ENCODE assay signal across 8 cellular contexts in the genomic region with DNA sequence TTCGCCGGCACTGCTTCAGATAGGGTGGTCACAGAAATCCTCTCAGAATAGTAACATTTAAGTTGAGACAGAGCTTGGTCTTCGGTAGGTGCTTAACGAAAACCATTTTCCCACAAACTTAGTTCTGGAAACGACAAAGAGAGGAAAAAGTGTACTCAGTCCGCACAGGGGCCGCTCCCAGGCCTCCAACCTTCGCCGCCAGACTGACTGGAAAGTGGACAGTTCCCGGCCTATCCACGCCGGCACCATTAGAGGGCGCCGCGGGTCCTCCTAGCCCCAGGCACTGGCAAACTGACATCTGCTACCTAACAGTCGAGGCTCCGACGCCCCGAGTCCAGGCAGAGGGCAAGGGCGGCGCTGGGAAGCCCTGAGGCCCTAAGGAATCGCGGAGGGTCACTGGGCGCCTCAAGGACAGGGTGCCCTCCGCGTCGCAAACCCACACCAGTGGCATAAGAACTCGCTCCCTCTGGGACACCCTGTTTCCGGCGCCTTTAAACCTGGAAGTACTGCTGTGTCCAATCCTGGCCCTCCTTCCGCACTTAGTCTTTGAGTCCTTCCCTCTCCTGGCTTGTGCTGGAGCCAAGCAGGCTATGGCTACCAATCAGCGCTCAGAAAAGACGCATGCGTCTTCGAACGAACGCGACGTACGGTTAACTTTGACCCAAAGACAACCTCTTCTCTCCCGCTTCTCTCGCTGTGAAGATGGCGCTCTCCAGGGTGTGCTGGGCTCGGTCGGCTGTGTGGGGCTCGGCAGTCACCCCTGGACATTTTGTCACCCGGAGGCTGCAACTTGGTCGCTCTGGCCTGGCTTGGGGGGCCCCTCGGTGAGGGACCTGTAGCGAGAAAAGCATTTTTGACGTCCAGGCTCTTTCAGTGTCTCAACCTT.
DNase-seq lines count a peak whose midpoint lies in the region; ATAC-seq lines count a peak whose summit lies in the region.

A gene with protein sequence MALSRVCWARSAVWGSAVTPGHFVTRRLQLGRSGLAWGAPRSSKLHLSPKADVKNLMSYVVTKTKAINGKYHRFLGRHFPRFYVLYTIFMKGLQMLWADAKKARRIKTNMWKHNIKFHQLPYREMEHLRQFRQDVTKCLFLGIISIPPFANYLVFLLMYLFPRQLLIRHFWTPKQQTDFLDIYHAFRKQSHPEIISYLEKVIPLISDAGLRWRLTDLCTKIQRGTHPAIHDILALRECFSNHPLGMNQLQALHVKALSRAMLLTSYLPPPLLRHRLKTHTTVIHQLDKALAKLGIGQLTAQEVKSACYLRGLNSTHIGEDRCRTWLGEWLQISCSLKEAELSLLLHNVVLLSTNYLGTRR (plus strand): TSS at position 673 of the 886 bp plus-strand sequence. CDS start 30 bp downstream, at position 703.

- DNase-seq in Ammon's horn (ENCODE audit: low spot score) (peak; percentile 99), NCI-H446 treated with DMSO at 0.1 percent for 48 hours (lab: John Stamatoyannopoulos, UW) (peak; percentile 94), cerebellar cortex (ENCODE audit: low spot score) (peak; percentile 99), islet precursor cell (peak; percentile 99)
- DNase-seq in stimulated activated CD4-positive, alpha-beta T cell treated with anti-CD3 and anti-CD28 coated beads, Interleukin-12 subunit alpha, Interleukin-12 subunit beta, amount 100 ng/mL, for 48 hours (ENCODE audit: low read depth in 2 of 3, low spot score in 1 of 3) = peak; percentile 80 to 88 (median 82)

- peak; percentile 97 for ATAC-seq in GM19043 (IDR thresholded peaks at IDR 0.05; ENCODE audit: low read depth, unreplicated experiment)
- peak; percentile 95 for ATAC-seq in HG03378 (IDR thresholded peaks at IDR 0.05; ENCODE audit: unreplicated experiment)
- peak; percentile 97 to 98 for ATAC-seq in activated CD4-positive, CD25-positive, alpha-beta regulatory T cell treated with anti-CD3 and anti-CD28 coated beads, Interleukin-2, amount 50 U/mL, for 24 hours

Comparison
In these comparisons a context has a peak if more than half of its experiments do, and no peak if none do; other contexts are left out.
1. Peak in every context shown above with its lines: DNase-seq and ATAC-seq.